In the genomic region with DNA sequence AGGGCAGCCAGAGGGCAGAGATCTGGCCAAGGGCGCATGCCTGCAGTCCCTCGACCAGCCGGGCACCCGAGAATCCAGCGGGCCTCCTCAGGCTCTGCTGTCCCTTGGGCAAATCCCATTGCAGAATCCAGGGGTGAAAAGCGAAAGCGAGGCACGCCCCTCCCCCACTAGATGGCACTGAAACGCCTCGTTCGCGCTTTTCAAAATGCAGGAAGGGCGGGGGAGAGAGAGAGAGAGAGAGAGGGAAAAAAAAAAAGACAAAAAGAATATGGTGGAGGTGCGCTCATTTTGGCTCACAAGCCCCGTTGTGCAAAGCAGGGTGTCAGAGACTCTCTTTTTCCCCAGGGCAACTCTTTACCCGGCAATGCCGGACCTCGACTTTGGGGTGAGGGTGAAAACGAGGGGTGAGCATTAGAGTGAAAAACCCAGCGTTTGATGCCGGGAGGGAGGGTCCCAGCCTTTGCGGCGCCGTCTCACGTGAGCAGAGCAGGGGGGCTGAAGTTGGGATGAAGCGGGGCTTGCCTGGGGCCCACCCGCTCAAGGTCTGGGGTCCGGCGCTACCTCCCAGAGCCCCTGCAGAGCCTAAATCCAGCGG, we compare ENCODE assay signal across 9 cellular contexts. TPM values are rescaled to one million over a fixed set of nuclear protein-coding genes. Genes with fewer than 3 reads are reported as not detected.
A peak's percentile ranks its signal among the peaks of the same experiment; 100 is the strongest.
DNase-seq lines count a peak whose midpoint lies in the region; ATAC-seq and TF ChIP-seq lines count a peak whose summit lies in the region.
"Had no signal": no experiment of that assay in that cellular context is flagged by ENCODE, and none has a peak within 500 bp of the region (broad histone marks: within the 10 kb centered on the region; RNA-seq: fewer than 3 reads in every experiment).

No MANE protein-coding gene starts in this region.

- peak overlapping the region; percentile 88 for H3K4me3 Mint-ChIP-seq in WTC11
- peak overlapping the region; percentile 74 for H3K4me3 Mint-ChIP-seq in stimulated activated naive CD8-positive, alpha-beta T cell treated with anti-CD3 and anti-CD28 coated beads, Interleukin-15, Interleukin-2, amounts not matched to agents 100 ng/mL and 50 ng/mL, for 24 hours

- POLR2A ChIA-PET in WTC11 (lab: Charles Lee): interaction anchor here (0.8 to 2.5 kb wide), 3 partner anchors 56 to 441 kb away, joined by 3 to 12 read pairs (median 3); a partner anchor contains a TSS

- no peaks in the 10 kb centered on the region for H3K36me3 ChIP-seq in effector memory CD4-positive, alpha-beta T cell (ENCODE audit: control insufficient read depth, insufficient read depth, low read length)
- H3K36me3 ChIP-seq: SJSA1 had no signal

- peak; percentile 14 for DNase-seq in EH (ENCODE audit: low read depth)
- peak; percentile 88 for DNase-seq in NCI-H1694 treated with DMSO at 0.1 percent for 48 hours (lab: John Stamatoyannopoulos, UW)
- peak; percentile 87 for DNase-seq in WTC11 (ENCODE audit: low spot score)
- no peak for DNase-seq in effector memory CD4-positive, alpha-beta T cell
- peak; percentile 86 for DNase-seq in medulla oblongata (ENCODE audit: extremely low spot score)

- 0 out of 2 replicates have a peak, but pooled peaks have one; percentile 19 for TF ChIP-seq CTCF in WTC11 (IDR thresholded peaks at IDR 0.05)

- H3K4me1 ChIP-seq in effector memory CD4-positive, alpha-beta T cell (ENCODE audit: control insufficient read depth, insufficient read depth, low read length, poor library complexity, severe bottlenecking): peaks cover 31% of the 10 kb centered on the region

- H3K9me3 ChIP-seq in effector memory CD4-positive, alpha-beta T cell (ENCODE audit: control insufficient read depth, low read length): no peaks in the 10 kb centered on the region
- H3K9me3 ChIP-seq: SJSA1 had no signal

- H3K27me3 Mint-ChIP-seq in WTC11 (ENCODE audit: low read depth): peaks cover 32% of the 10 kb centered on the region
- H3K27me3 Mint-ChIP-seq in stimulated activated naive CD8-positive, alpha-beta T cell treated with anti-CD3 and anti-CD28 coated beads, Interleukin-15, Interleukin-2, amounts not matched to agents 100 ng/mL and 50 ng/mL, for 24 hours: peaks cover 46% of the 10 kb centered on the region

- no peaks in the 10 kb centered on the region for H3K9me3 Mint-ChIP-seq in WTC11
- H3K9me3 Mint-ChIP-seq in stimulated activated naive CD8-positive, alpha-beta T cell treated with anti-CD3 and anti-CD28 coated beads, Interleukin-15, Interleukin-2, amounts not matched to agents 100 ng/mL and 50 ng/mL, for 24 hours: no peaks in the 10 kb centered on the region

- peak overlapping the region; percentile 43 for H3K4me3 ChIP-seq in effector memory CD4-positive, alpha-beta T cell (ENCODE audit: insufficient read depth, low read depth, low read length, poor library complexity, severe bottlenecking)
- H3K4me3 ChIP-seq: SJSA1 had no signal

- H3K27ac ChIP-seq in effector memory CD4-positive, alpha-beta T cell (ENCODE audit: insufficient read depth, low read length, poor library complexity, severe bottlenecking): no peak overlapping the region
- H3K27ac ChIP-seq: SJSA1 had no signal

- CTCF ChIA-PET in WTC11 (lab: Charles Lee): interaction anchor here (0.7 to 2.9 kb wide), 10 partner anchors 44 to 449 kb away, joined by 3 to 13 read pairs (median 6); a partner anchor contains a TSS

- no peak overlapping the region for H3K27ac Mint-ChIP-seq in WTC11
- no peak overlapping the region for H3K27ac Mint-ChIP-seq in stimulated activated naive CD8-positive, alpha-beta T cell treated with anti-CD3 and anti-CD28 coated beads, Interleukin-15, Interleukin-2, amounts not matched to agents 100 ng/mL and 50 ng/mL, for 24 hours

- peaks cover 4% of the 10 kb centered on the region for H3K36me3 Mint-ChIP-seq in WTC11
- no peaks in the 10 kb centered on the region for H3K36me3 Mint-ChIP-seq in stimulated activated naive CD8-positive, alpha-beta T cell treated with anti-CD3 and anti-CD28 coated beads, Interleukin-15, Interleukin-2, amounts not matched to agents 100 ng/mL and 50 ng/mL, for 24 hours (ENCODE audit: low read depth)

- peaks cover 25% of the 10 kb centered on the region for H3K4me1 Mint-ChIP-seq in WTC11
- H3K4me1 Mint-ChIP-seq in stimulated activated naive CD8-positive, alpha-beta T cell treated with anti-CD3 and anti-CD28 coated beads, Interleukin-15, Interleukin-2, amounts not matched to agents 100 ng/mL and 50 ng/mL, for 24 hours (ENCODE audit: low read depth): peaks cover 20% of the 10 kb centered on the region

- peaks cover 26% of the 10 kb centered on the region for H3K27me3 ChIP-seq in effector memory CD4-positive, alpha-beta T cell (replicated peaks; ENCODE audit: control insufficient read depth, insufficient read depth, low read length, poor library complexity, severe bottlenecking)

- ATAC-seq in WTC11 (peak; percentile 23), HG02885 (IDR thresholded peaks at IDR 0.05; ENCODE audit: poor library complexity, unreplicated experiment) (no peak), GM21423 (IDR thresholded peaks at IDR 0.05; ENCODE audit: unreplicated experiment) (no peak)

TF ChIP-seq in WTC11, 78 proteins besides CTCF, POLR2A, EP300 and RAD21 (continues in another document):
- TF ChIP-seq GRHL2 (CRISPR knock-in tag; IDR thresholded peaks at IDR 0.05; ENCODE audit: insufficient replicate concordance, severe bottlenecking) (no peak), OVOL2 (CRISPR knock-in tag; IDR thresholded peaks at IDR 0.05; ENCODE audit: borderline replicate concordance) (no peak), FOXK1 (CRISPR knock-in tag; IDR thresholded peaks at IDR 0.05) (no peak), ZNF416 (CRISPR knock-in tag; IDR thresholded peaks at IDR 0.05) (no peak), MXD4 (CRISPR knock-in tag; IDR thresholded peaks at IDR 0.05; ENCODE audit: borderline replicate concordance) (no peak), ZNF121 (CRISPR knock-in tag; IDR thresholded peaks at IDR 0.05) (no peak), EMX1 (CRISPR knock-in tag; IDR thresholded peaks at IDR 0.05) (no peak), SOX15 (CRISPR knock-in tag; IDR thresholded peaks at IDR 0.05) (no peak), TP53 (CRISPR knock-in tag; IDR thresholded peaks at IDR 0.05) (no peak), TCF7 (CRISPR knock-in tag; IDR thresholded peaks at IDR 0.05; ENCODE audit: low read depth) (no peak), ZBTB21 (CRISPR knock-in tag; IDR thresholded peaks at IDR 0.05; ENCODE audit: borderline replicate concordance) (no peak), TEAD1 (CRISPR knock-in tag; IDR thresholded peaks at IDR 0.05) (0 out of 2 replicates have a peak, but pooled peaks have one; percentile 37), ZNF263 (CRISPR knock-in tag; IDR thresholded peaks at IDR 0.05; ENCODE audit: low read depth) (no peak), GTF2I (CRISPR knock-in tag; conservative IDR thresholded peaks at IDR 0.05) (no peak), JAZF1 (CRISPR knock-in tag; IDR thresholded peaks at IDR 0.05) (no peak), NR2C2 (CRISPR knock-in tag; IDR thresholded peaks at IDR 0.05) (no peak), TEAD4 (CRISPR knock-in tag; IDR thresholded peaks at IDR 0.05) (no peak), ESRRA (CRISPR knock-in tag; IDR thresholded peaks at IDR 0.05; ENCODE audit: borderline replicate concordance) (no peak), SP1 (CRISPR knock-in tag; conservative IDR thresholded peaks at IDR 0.05) (0 out of 2 replicates have a peak, but pooled peaks have one; percentile 30), PRRX2 (CRISPR knock-in tag; IDR thresholded peaks at IDR 0.05) (no peak)
- TF ChIP-seq, protein P1, sequence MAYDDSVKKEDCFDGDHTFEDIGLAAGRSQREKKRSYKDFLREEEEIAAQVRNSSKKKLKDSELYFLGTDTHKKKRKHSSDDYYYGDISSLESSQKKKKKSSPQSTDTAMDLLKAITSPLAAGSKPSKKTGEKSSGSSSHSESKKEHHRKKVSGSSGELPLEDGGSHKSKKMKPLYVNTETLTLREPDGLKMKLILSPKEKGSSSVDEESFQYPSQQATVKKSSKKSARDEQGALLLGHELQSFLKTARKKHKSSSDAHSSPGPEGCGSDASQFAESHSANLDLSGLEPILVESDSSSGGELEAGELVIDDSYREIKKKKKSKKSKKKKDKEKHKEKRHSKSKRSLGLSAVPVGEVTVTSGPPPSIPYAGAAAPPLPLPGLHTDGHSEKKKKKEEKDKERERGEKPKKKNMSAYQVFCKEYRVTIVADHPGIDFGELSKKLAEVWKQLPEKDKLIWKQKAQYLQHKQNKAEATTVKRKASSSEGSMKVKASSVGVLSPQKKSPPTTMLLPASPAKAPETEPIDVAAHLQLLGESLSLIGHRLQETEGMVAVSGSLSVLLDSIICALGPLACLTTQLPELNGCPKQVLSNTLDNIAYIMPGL (CRISPR knock-in tag; IDR thresholded peaks at IDR 0.05): 0 out of 2 replicates have a peak, but pooled peaks have one; percentile 66
- TF ChIP-seq, protein P2, sequence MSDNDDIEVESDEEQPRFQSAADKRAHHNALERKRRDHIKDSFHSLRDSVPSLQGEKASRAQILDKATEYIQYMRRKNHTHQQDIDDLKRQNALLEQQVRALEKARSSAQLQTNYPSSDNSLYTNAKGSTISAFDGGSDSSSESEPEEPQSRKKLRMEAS (CRISPR knock-in tag; IDR thresholded peaks at IDR 0.05): peak; percentile 57
- TF ChIP-seq, protein P3, sequence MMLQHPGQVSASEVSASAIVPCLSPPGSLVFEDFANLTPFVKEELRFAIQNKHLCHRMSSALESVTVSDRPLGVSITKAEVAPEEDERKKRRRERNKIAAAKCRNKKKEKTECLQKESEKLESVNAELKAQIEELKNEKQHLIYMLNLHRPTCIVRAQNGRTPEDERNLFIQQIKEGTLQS (CRISPR knock-in tag; conservative IDR thresholded peaks at IDR 0.05): no peak
- TF ChIP-seq, protein P4, sequence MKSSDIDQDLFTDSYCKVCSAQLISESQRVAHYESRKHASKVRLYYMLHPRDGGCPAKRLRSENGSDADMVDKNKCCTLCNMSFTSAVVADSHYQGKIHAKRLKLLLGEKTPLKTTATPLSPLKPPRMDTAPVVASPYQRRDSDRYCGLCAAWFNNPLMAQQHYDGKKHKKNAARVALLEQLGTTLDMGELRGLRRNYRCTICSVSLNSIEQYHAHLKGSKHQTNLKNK (CRISPR knock-in tag; IDR thresholded peaks at IDR 0.05): no peak

RNA-seq across cellular contexts. Expression of a gene that starts 2.5 kb away (rescaled TPM):
- 18.0 to 22.3 TPM (median 20.4 TPM) in 3 replicates for total RNA-seq in WTC11 (2021)

RNA-seq across cellular contexts. Expression of a gene that starts 56.6 kb away (rescaled TPM):
- 63.5 to 66.8 TPM (median 66.7 TPM) in 3 replicates for total RNA-seq in WTC11 (2021)

Comparison
In these comparisons a context has a peak if more than half of its experiments do, and no peak if none do; other contexts are left out.
1. DNase-seq: peak in EH (single experiment), NCI-H1694 treated with DMSO at 0.1 percent for 48 hours (single experiment), WTC11 (single experiment) and medulla oblongata (single experiment); none in effector memory CD4-positive, alpha-beta T cell (0 of 3).